In the genomic region with DNA sequence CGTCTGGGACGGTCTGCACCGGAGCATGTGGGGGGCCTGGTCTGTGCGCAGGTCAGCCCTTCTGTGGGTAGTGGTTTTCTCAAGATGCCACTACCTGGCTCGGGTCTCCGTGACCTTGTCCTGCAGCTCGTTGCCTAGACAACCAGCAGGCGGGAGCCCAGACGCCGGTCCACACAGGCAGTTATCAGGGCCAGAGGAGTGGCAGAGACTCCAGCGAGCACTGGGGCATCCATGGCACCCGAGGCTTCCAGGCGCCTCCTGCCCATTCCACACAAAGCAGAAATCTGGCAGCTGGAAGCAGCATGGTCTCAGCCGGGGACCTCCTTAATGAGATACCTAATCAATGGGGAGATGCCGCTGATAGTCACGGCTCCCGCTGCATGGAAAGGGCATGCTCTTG, we compare ENCODE assay signal across 24 cellular contexts.
A peak's percentile ranks its signal among the peaks of the same experiment; 100 is the strongest.
DNase-seq lines count a peak whose midpoint lies in the region; ATAC-seq and TF ChIP-seq lines count a peak whose summit lies in the region.
"Had no signal": no experiment of that assay in that cellular context is flagged by ENCODE, and none has a peak within 500 bp of the region (broad histone marks: within the 10 kb centered on the region; RNA-seq: fewer than 3 reads in every experiment).

No MANE protein-coding gene starts in this region.

- CTCF ChIA-PET in activated CD8-positive, alpha-beta T cell treated with anti-CD3 and anti-CD28 coated beads for 36 hours (lab: Charles Lee): interaction anchor here (1.0 to 1.7 kb wide), 5 partner anchors 13 to 354 kb away, joined by 3 to 4 read pairs (median 4); no protein-coding TSS in a partner anchor

- no peaks in the 10 kb centered on the region for H3K36me3 Mint-ChIP-seq in activated T-cell treated with anti-CD3 and anti-CD28 coated beads, Interleukin-2, amount 50 U/mL, for 72 hours (ENCODE audit: insufficient read depth in 2 of 2)
- peaks cover 13% of the 10 kb centered on the region for H3K36me3 Mint-ChIP-seq in activated CD8-positive, alpha-beta T cell treated with anti-CD3 and anti-CD28 coated beads for 36 hours (ENCODE audit: low read depth)

- intact Hi-C loops in activated CD8-positive, alpha-beta T cell treated with anti-CD3 and anti-CD28 coated beads for 36 hours (cut with micrococcal nuclease): no loop called here

- no peak for DNase-seq in activated T-cell treated with anti-CD3 and anti-CD28 coated beads, Interleukin-2, amount 50 U/mL, for 72 hours
- DNase-seq in activated T-cell treated with anti-CD3 and anti-CD28 coated beads, Interleukin-2, amount 50 U/mL, for 1 hour: no peak
- peak; percentile 42 for DNase-seq in activated CD8-positive, alpha-beta T cell treated with anti-CD3 and anti-CD28 coated beads for 36 hours
- DNase-seq in activated gamma-delta T cell treated with Interleukin-2 at 50 U/mL for 16 hours (no peak), MV-4-11 (lab: John Stamatoyannopoulos, UW) (no peak), KG1 (lab: John Stamatoyannopoulos, UW) (no peak)
- DNase-seq: activated CD4-positive, alpha-beta memory T cell treated with anti-CD3 and anti-CD28 coated beads for 36 hours; activated naive CD4-positive, alpha-beta T cell treated with anti-CD3 and anti-CD28 coated beads, Interleukin-2, amount 50 U/mL, for 16 hours; aorta; Calu3; H7; Karpas-422; kidney glomerular epithelial cell; mammary epithelial cell; NCI-H1694 treated with DMSO at 0.1 percent for 48 hours; PC-9; Right ventricle myocardium superior; sigmoid colon; SW 1271; T1000 had no signal

- peak overlapping the region; percentile 12 for H3K27ac ChIP-seq in layer of hippocampus (ENCODE audit: low read depth, low read length)
- H3K27ac ChIP-seq: C4-2B, PC-9, sigmoid colon, suprapubic skin had no signal

- H3K4me3 Mint-ChIP-seq in activated T-cell treated with anti-CD3 and anti-CD28 coated beads, Interleukin-2, amount 50 U/mL, for 72 hours: peak overlapping the region; percentile 22 to 44
- H3K4me3 Mint-ChIP-seq in activated CD8-positive, alpha-beta T cell treated with anti-CD3 and anti-CD28 coated beads for 36 hours: no peak overlapping the region
- H3K4me3 Mint-ChIP-seq: activated CD4-positive, alpha-beta memory T cell treated with anti-CD3 and anti-CD28 coated beads for 36 hours had no signal

- no peaks in the 10 kb centered on the region for H3K27me3 ChIP-seq in layer of hippocampus (ENCODE audit: control insufficient read depth, insufficient read depth, low read length)
- H3K27me3 ChIP-seq: sigmoid colon, suprapubic skin had no signal

- H3K4me1 Mint-ChIP-seq in activated T-cell treated with anti-CD3 and anti-CD28 coated beads, Interleukin-2, amount 50 U/mL, for 72 hours (ENCODE audit: low read depth): peaks cover 72% of the 10 kb centered on the region
- peaks cover 64% of the 10 kb centered on the region for H3K4me1 Mint-ChIP-seq in activated CD8-positive, alpha-beta T cell treated with anti-CD3 and anti-CD28 coated beads for 36 hours (ENCODE audit: low read depth)

- H3K9me3 Mint-ChIP-seq in activated T-cell treated with anti-CD3 and anti-CD28 coated beads, Interleukin-2, amount 50 U/mL, for 72 hours: no peaks in the 10 kb centered on the region
- H3K9me3 Mint-ChIP-seq in activated CD8-positive, alpha-beta T cell treated with anti-CD3 and anti-CD28 coated beads for 36 hours: no peaks in the 10 kb centered on the region
- H3K9me3 Mint-ChIP-seq: activated CD4-positive, alpha-beta memory T cell treated with anti-CD3 and anti-CD28 coated beads for 36 hours; activated T-helper 1 cell treated with anti-CD3 and anti-CD28 coated beads, Interleukin-12 subunit alpha, Interleukin-12 subunit beta, Interleukin-2, Interleukin-4 antibody, amounts not matched to agents 30 ng/mL and 10 ng/mL and 1 ng/mL, durations not matched to agents 14 hours and 24 hours and 36 hours had no signal

- H3K27ac Mint-ChIP-seq in activated T-cell treated with anti-CD3 and anti-CD28 coated beads, Interleukin-2, amount 50 U/mL, for 72 hours: peak overlapping the region; percentile 50
- H3K27ac Mint-ChIP-seq in activated CD8-positive, alpha-beta T cell treated with anti-CD3 and anti-CD28 coated beads for 36 hours: peak overlapping the region; percentile 86

- no peak for TF ChIP-seq CTCF in activated CD8-positive, alpha-beta T cell treated with anti-CD3 and anti-CD28 coated beads for 36 hours (IDR thresholded peaks at IDR 0.05)

- H3K27me3 Mint-ChIP-seq in activated T-cell treated with anti-CD3 and anti-CD28 coated beads, Interleukin-2, amount 50 U/mL, for 72 hours (ENCODE audit: low read depth): no peaks in the 10 kb centered on the region
- H3K27me3 Mint-ChIP-seq in activated CD8-positive, alpha-beta T cell treated with anti-CD3 and anti-CD28 coated beads for 36 hours: no peaks in the 10 kb centered on the region
- H3K27me3 Mint-ChIP-seq: activated CD4-positive, alpha-beta memory T cell treated with anti-CD3 and anti-CD28 coated beads for 36 hours had no signal

- POLR2A ChIA-PET in activated CD8-positive, alpha-beta T cell treated with anti-CD3 and anti-CD28 coated beads for 36 hours (lab: Charles Lee): interaction anchor here (1.4 to 2.4 kb wide), 2 partner anchors 11 to 43 kb away, joined by 3 to 13 read pairs; no protein-coding TSS in a partner anchor

- ATAC-seq in activated T-cell treated with anti-CD3 and anti-CD28 coated beads, Interleukin-2, amount 50 U/mL, for 72 hours (replicated peaks in 1 of 2): no peak
- ATAC-seq in activated CD8-positive, alpha-beta T cell treated with anti-CD3 and anti-CD28 coated beads for 36 hours: no peak
